Comparison of ENCODE assay signal across 18 cellular contexts in genomic region chr22:30893434-30894370, GRCh38.
DNase-seq lines count a peak whose midpoint lies in the region; ATAC-seq, FAIRE-seq and TF ChIP-seq lines count a peak whose summit lies in the region.
"Had no signal": no experiment of that assay in that cellular context is flagged by ENCODE, and none has a peak within 500 bp of the region (broad histone marks: within the 10 kb centered on the region; RNA-seq: fewer than 3 reads in every experiment).

No MANE protein-coding gene starts in this region.

- H3K4me3 Mint-ChIP-seq in activated CD8-positive, alpha-beta T cell treated with anti-CD3 and anti-CD28 coated beads for 36 hours, result no peak overlapping the region
- H3K4me3 Mint-ChIP-seq in activated CD8-positive, alpha-beta T cell treated with anti-CD3 and anti-CD28 coated beads, Interleukin-2, amount 10 ng/mL, durations not matched to agents 7 days and 5 days, result no peak overlapping the region
- peak overlapping the region in 3 of 4 donors; percentile 4 to 49 (median 10) for H3K4me3 Mint-ChIP-seq in CD4-positive, CD25-positive, alpha-beta regulatory T cell
- peak overlapping the region; percentile 67 for H3K4me3 Mint-ChIP-seq in activated naive CD8-positive, alpha-beta T cell
- H3K4me3 Mint-ChIP-seq in naive thymus-derived CD8-positive, alpha-beta T cell, result peak overlapping the region; percentile 40 to 86 (median 69)
- H3K4me3 Mint-ChIP-seq in Calu3 (ENCODE audit: low read depth, unreplicated experiment), result no peak overlapping the region
- H3K4me3 Mint-ChIP-seq: stimulated activated memory B cell treated with anti-CD40 and anti-IgM and Interleukin-4, amounts not matched to agents 10 μg/mL and 1 μg/mL and 100 μg/mL, for 72 hours had no signal

- no peak for DNase-seq in activated CD8-positive, alpha-beta T cell treated with anti-CD3 and anti-CD28 coated beads for 36 hours
- no peak for DNase-seq in activated CD8-positive, alpha-beta T cell treated with anti-CD3 and anti-CD28 coated beads, Interleukin-2, amount 10 ng/mL, durations not matched to agents 7 days and 5 days
- DNase-seq in CD4-positive, CD25-positive, alpha-beta regulatory T cell, result peak in 1 of 3 donors; percentile 13
- DNase-seq in naive thymus-derived CD8-positive, alpha-beta T cell, result peak in 2 of 10 donors; percentile 4 to 15
- DNase-seq in activated gamma-delta T cell (lab: John Stamatoyannopoulos, UW) (no peak), HTR-8/SVneo (ENCODE audit: insufficient read length, low spot score) (no peak), Calu3 (no peak)
- DNase-seq: activated CD4-positive, alpha-beta T cell treated with anti-CD3 and anti-CD28 coated beads, Interleukin-2, amount 50 U/mL, for 1 hour; dermis blood vessel endothelial cell; NCI-H1694; NCI-H2227 treated with DMSO at 0.1 percent for 48 hours had no signal

- peak overlapping the region; percentile 60 for H3K27ac Mint-ChIP-seq in activated CD8-positive, alpha-beta T cell treated with anti-CD3 and anti-CD28 coated beads for 36 hours
- H3K27ac Mint-ChIP-seq in activated CD8-positive, alpha-beta T cell treated with anti-CD3 and anti-CD28 coated beads, Interleukin-2, amount 10 ng/mL, durations not matched to agents 7 days and 5 days, result no peak overlapping the region
- H3K27ac Mint-ChIP-seq in CD4-positive, CD25-positive, alpha-beta regulatory T cell, result peak overlapping the region; percentile 38 to 85 (median 71)
- H3K27ac Mint-ChIP-seq in activated naive CD8-positive, alpha-beta T cell, result peak overlapping the region; percentile 78
- H3K27ac Mint-ChIP-seq in naive thymus-derived CD8-positive, alpha-beta T cell, result peak overlapping the region; percentile 71 to 94 (median 88)
- H3K27ac Mint-ChIP-seq in Calu3 (ENCODE audit: unreplicated experiment), result no peak overlapping the region
- H3K27ac Mint-ChIP-seq: stimulated activated memory B cell treated with anti-CD40 and anti-IgM and Interleukin-4, amounts not matched to agents 10 μg/mL and 1 μg/mL and 100 μg/mL, for 72 hours had no signal

- no peaks in the 10 kb centered on the region for H3K36me3 ChIP-seq in CD4-positive, CD25-positive, alpha-beta regulatory T cell (ENCODE audit: control insufficient read depth, insufficient read depth, low read length)

- TF ChIP-seq CTCF in activated CD8-positive, alpha-beta T cell treated with anti-CD3 and anti-CD28 coated beads for 36 hours (IDR thresholded peaks at IDR 0.05), result no peak
- no peak for TF ChIP-seq CTCF in Calu3 (IDR thresholded peaks at IDR 0.05; ENCODE audit: unreplicated experiment)

- peaks cover 12% of the 10 kb centered on the region for H3K4me1 Mint-ChIP-seq in activated CD8-positive, alpha-beta T cell treated with anti-CD3 and anti-CD28 coated beads for 36 hours (ENCODE audit: low read depth)
- peaks cover 13% of the 10 kb centered on the region for H3K4me1 Mint-ChIP-seq in activated CD8-positive, alpha-beta T cell treated with anti-CD3 and anti-CD28 coated beads, Interleukin-2, amount 10 ng/mL, durations not matched to agents 7 days and 5 days (ENCODE audit: low read depth)
- H3K4me1 Mint-ChIP-seq in CD4-positive, CD25-positive, alpha-beta regulatory T cell, result peaks cover 9 to 27% (median 13%) of the 10 kb centered on the region in 4 donors
- peaks cover 31% of the 10 kb centered on the region for H3K4me1 Mint-ChIP-seq in activated naive CD8-positive, alpha-beta T cell (ENCODE audit: low read depth)
- peaks cover 21 to 38% (median 30%) of the 10 kb centered on the region in 4 donors for H3K4me1 Mint-ChIP-seq in naive thymus-derived CD8-positive, alpha-beta T cell
- no peaks in the 10 kb centered on the region for H3K4me1 Mint-ChIP-seq in Calu3 (ENCODE audit: low read depth, unreplicated experiment)
- H3K4me1 Mint-ChIP-seq: stimulated activated memory B cell treated with anti-CD40 and anti-IgM and Interleukin-4, amounts not matched to agents 10 μg/mL and 1 μg/mL and 100 μg/mL, for 72 hours had no signal

- no peak for ATAC-seq in activated CD8-positive, alpha-beta T cell treated with anti-CD3 and anti-CD28 coated beads for 36 hours
- ATAC-seq in activated CD8-positive, alpha-beta T cell treated with anti-CD3 and anti-CD28 coated beads, Interleukin-2, amount 10 ng/mL, durations not matched to agents 7 days and 5 days, result no peak
- ATAC-seq in CD4-positive, CD25-positive, alpha-beta regulatory T cell (ENCODE audit: low read depth in 2 of 2), result no peak
- peak; percentile 56 to 61 for ATAC-seq in naive thymus-derived CD8-positive, alpha-beta T cell
- ATAC-seq: A549; body of pancreas; Panc1; stimulated activated memory B cell treated with anti-CD40 and anti-IgM and Interleukin-4, amounts not matched to agents 10 μg/mL and 1 μg/mL and 100 μg/mL, for 72 hours had no signal

- peaks cover 4% of the 10 kb centered on the region for H3K36me3 Mint-ChIP-seq in activated CD8-positive, alpha-beta T cell treated with anti-CD3 and anti-CD28 coated beads for 36 hours (ENCODE audit: low read depth)
- H3K36me3 Mint-ChIP-seq in activated CD8-positive, alpha-beta T cell treated with anti-CD3 and anti-CD28 coated beads, Interleukin-2, amount 10 ng/mL, durations not matched to agents 7 days and 5 days (ENCODE audit: low read depth), result no peaks in the 10 kb centered on the region
- H3K36me3 Mint-ChIP-seq in CD4-positive, CD25-positive, alpha-beta regulatory T cell, result peaks cover 10% of the 10 kb centered on the region
- H3K36me3 Mint-ChIP-seq in activated naive CD8-positive, alpha-beta T cell, result peaks cover 8% of the 10 kb centered on the region
- peaks cover 0 to 14% (median 6%) of the 10 kb centered on the region in 3 donors for H3K36me3 Mint-ChIP-seq in naive thymus-derived CD8-positive, alpha-beta T cell
- H3K36me3 Mint-ChIP-seq in Calu3 (ENCODE audit: insufficient read depth, unreplicated experiment), result no peaks in the 10 kb centered on the region

- no peak overlapping the region for H3K27ac ChIP-seq in CD4-positive, CD25-positive, alpha-beta regulatory T cell (ENCODE audit: insufficient read depth, low read length, poor library complexity, severe bottlenecking)
- H3K27ac ChIP-seq: A549, body of pancreas, epithelial cell of prostate had no signal

- CTCF ChIA-PET in activated CD8-positive, alpha-beta T cell treated with anti-CD3 and anti-CD28 coated beads for 36 hours (lab: Charles Lee), result interaction anchor here (0.7 to 1.4 kb wide), 4 partner anchors 12 to 131 kb away, joined by 3 read pairs; no protein-coding TSS in a partner anchor
- CTCF ChIA-PET in activated CD8-positive, alpha-beta T cell treated with anti-CD3 and anti-CD28 coated beads, Interleukin-2, amount 10 ng/mL, durations not matched to agents 7 days and 5 days (lab: Charles Lee), result interaction anchor here (2.0 kb wide), 1 partner anchor 26 kb away, joined by 9 read pairs; no protein-coding TSS in a partner anchor
- CTCF ChIA-PET in Calu3 (lab: Charles Lee), result no interaction called here

- H3K27me3 ChIP-seq in CD4-positive, CD25-positive, alpha-beta regulatory T cell (ENCODE audit: control insufficient read depth, insufficient read depth, low read length), result no peaks in the 10 kb centered on the region
- H3K27me3 ChIP-seq: body of pancreas had no signal

- no peak overlapping the region for H3K4me3 ChIP-seq in CD4-positive, CD25-positive, alpha-beta regulatory T cell (ENCODE audit: low read depth, low read length)
- H3K4me3 ChIP-seq: A549, body of pancreas had no signal

- H3K9me3 Mint-ChIP-seq in activated CD8-positive, alpha-beta T cell treated with anti-CD3 and anti-CD28 coated beads for 36 hours, result no peaks in the 10 kb centered on the region
- H3K9me3 Mint-ChIP-seq in activated CD8-positive, alpha-beta T cell treated with anti-CD3 and anti-CD28 coated beads, Interleukin-2, amount 10 ng/mL, durations not matched to agents 7 days and 5 days (ENCODE audit: insufficient read depth), result no peaks in the 10 kb centered on the region
- peaks cover 0 to 6% (median 0%) of the 10 kb centered on the region in 7 donors for H3K9me3 Mint-ChIP-seq in CD4-positive, CD25-positive, alpha-beta regulatory T cell
- H3K9me3 Mint-ChIP-seq in activated naive CD8-positive, alpha-beta T cell (ENCODE audit: low read depth), result no peaks in the 10 kb centered on the region
- H3K9me3 Mint-ChIP-seq in naive thymus-derived CD8-positive, alpha-beta T cell, result peaks cover 0 to 4% (median 0%) of the 10 kb centered on the region in 9 donors
- no peaks in the 10 kb centered on the region for H3K9me3 Mint-ChIP-seq in Calu3 (ENCODE audit: low read depth, unreplicated experiment)
- H3K9me3 Mint-ChIP-seq: stimulated activated memory B cell treated with anti-CD40 and anti-IgM and Interleukin-4, amounts not matched to agents 10 μg/mL and 1 μg/mL and 100 μg/mL, for 72 hours had no signal

- no peak for FAIRE-seq in HTR-8/SVneo (lab: Jason Lieb, UNC)
- FAIRE-seq: A549, frontal cortex had no signal

- BruUV-seq in Calu3 (replicated peaks; lab: Mats Ljungman, UMichigan), result no TSS peak

- H3K4me1 ChIP-seq in CD4-positive, CD25-positive, alpha-beta regulatory T cell (ENCODE audit: control insufficient read depth, insufficient read depth, low read length, poor library complexity, severe bottlenecking), result peaks cover 13% of the 10 kb centered on the region
- H3K4me1 ChIP-seq: A549, body of pancreas had no signal

- POLR2A ChIA-PET in activated CD8-positive, alpha-beta T cell treated with anti-CD3 and anti-CD28 coated beads for 36 hours (lab: Charles Lee), result interaction anchor here (0.6 to 1.5 kb wide), 4 partner anchors 20 to 317 kb away, joined by 3 to 4 read pairs (median 3); partner anchors contain the start of gene SLC35E4
- POLR2A ChIA-PET in activated CD8-positive, alpha-beta T cell treated with anti-CD3 and anti-CD28 coated beads, Interleukin-2, amount 10 ng/mL, durations not matched to agents 7 days and 5 days (lab: Charles Lee), result no interaction called here
- POLR2A ChIA-PET in naive thymus-derived CD8-positive, alpha-beta T cell (lab: Charles Lee), result interaction anchor here (0.6 kb wide), 1 partner anchor 963 kb away, joined by 4 read pairs; no protein-coding TSS in a partner anchor

- H3K27me3 Mint-ChIP-seq in activated CD8-positive, alpha-beta T cell treated with anti-CD3 and anti-CD28 coated beads for 36 hours, result no peaks in the 10 kb centered on the region
- H3K27me3 Mint-ChIP-seq in activated CD8-positive, alpha-beta T cell treated with anti-CD3 and anti-CD28 coated beads, Interleukin-2, amount 10 ng/mL, durations not matched to agents 7 days and 5 days (ENCODE audit: low read depth), result no peaks in the 10 kb centered on the region
- no peaks in the 10 kb centered on the region for H3K27me3 Mint-ChIP-seq in CD4-positive, CD25-positive, alpha-beta regulatory T cell
- H3K27me3 Mint-ChIP-seq in activated naive CD8-positive, alpha-beta T cell, result no peaks in the 10 kb centered on the region
- no peaks in the 10 kb centered on the region for H3K27me3 Mint-ChIP-seq in naive thymus-derived CD8-positive, alpha-beta T cell
- H3K27me3 Mint-ChIP-seq in Calu3 (ENCODE audit: unreplicated experiment), result no peaks in the 10 kb centered on the region
- H3K27me3 Mint-ChIP-seq: stimulated activated memory B cell treated with anti-CD40 and anti-IgM and Interleukin-4, amounts not matched to agents 10 μg/mL and 1 μg/mL and 100 μg/mL, for 72 hours had no signal

- intact Hi-C loops in activated CD8-positive, alpha-beta T cell treated with anti-CD3 and anti-CD28 coated beads for 36 hours (cut with micrococcal nuclease), result no loop called here
- intact Hi-C loops in Calu3 (cut with micrococcal nuclease; ENCODE audit: unreplicated experiment), result loop anchor here (5.0 kb wide), 1 partner anchor 131 kb away; no protein-coding TSS in a partner anchor

- no peaks in the 10 kb centered on the region for H3K9me3 ChIP-seq in CD4-positive, CD25-positive, alpha-beta regulatory T cell (ENCODE audit: control insufficient read depth in 2 of 2, low read length in 2 of 2)
- H3K9me3 ChIP-seq: A549, body of pancreas had no signal

Comparison
In these comparisons a context has a peak if more than half of its experiments do, and no peak if none do; other contexts are left out.
1. H3K27ac Mint-ChIP-seq: peak in activated CD8-positive, alpha-beta T cell treated with anti-CD3 and anti-CD28 coated beads for 36 hours (single experiment), CD4-positive, CD25-positive, alpha-beta regulatory T cell (3 of 3), activated naive CD8-positive, alpha-beta T cell (single experiment) and naive thymus-derived CD8-positive, alpha-beta T cell (10 of 10); none in activated CD8-positive, alpha-beta T cell treated with anti-CD3 and anti-CD28 coated beads, Interleukin-2, amount 10 ng/mL, durations not matched to agents 7 days and 5 days (single experiment) and Calu3 (single experiment).
2. ATAC-seq: peak in naive thymus-derived CD8-positive, alpha-beta T cell (2 of 2); none in activated CD8-positive, alpha-beta T cell treated with anti-CD3 and anti-CD28 coated beads for 36 hours (single experiment), activated CD8-positive, alpha-beta T cell treated with anti-CD3 and anti-CD28 coated beads, Interleukin-2, amount 10 ng/mL, durations not matched to agents 7 days and 5 days (single experiment) and CD4-positive, CD25-positive, alpha-beta regulatory T cell (0 of 2).
3. H3K4me3 Mint-ChIP-seq: peak in CD4-positive, CD25-positive, alpha-beta regulatory T cell (3 of 4), activated naive CD8-positive, alpha-beta T cell (single experiment) and naive thymus-derived CD8-positive, alpha-beta T cell (10 of 10); none in activated CD8-positive, alpha-beta T cell treated with anti-CD3 and anti-CD28 coated beads for 36 hours (single experiment), activated CD8-positive, alpha-beta T cell treated with anti-CD3 and anti-CD28 coated beads, Interleukin-2, amount 10 ng/mL, durations not matched to agents 7 days and 5 days (single experiment) and Calu3 (single experiment).